ENCODE assay signal across 19 cellular contexts in the genomic region with DNA sequence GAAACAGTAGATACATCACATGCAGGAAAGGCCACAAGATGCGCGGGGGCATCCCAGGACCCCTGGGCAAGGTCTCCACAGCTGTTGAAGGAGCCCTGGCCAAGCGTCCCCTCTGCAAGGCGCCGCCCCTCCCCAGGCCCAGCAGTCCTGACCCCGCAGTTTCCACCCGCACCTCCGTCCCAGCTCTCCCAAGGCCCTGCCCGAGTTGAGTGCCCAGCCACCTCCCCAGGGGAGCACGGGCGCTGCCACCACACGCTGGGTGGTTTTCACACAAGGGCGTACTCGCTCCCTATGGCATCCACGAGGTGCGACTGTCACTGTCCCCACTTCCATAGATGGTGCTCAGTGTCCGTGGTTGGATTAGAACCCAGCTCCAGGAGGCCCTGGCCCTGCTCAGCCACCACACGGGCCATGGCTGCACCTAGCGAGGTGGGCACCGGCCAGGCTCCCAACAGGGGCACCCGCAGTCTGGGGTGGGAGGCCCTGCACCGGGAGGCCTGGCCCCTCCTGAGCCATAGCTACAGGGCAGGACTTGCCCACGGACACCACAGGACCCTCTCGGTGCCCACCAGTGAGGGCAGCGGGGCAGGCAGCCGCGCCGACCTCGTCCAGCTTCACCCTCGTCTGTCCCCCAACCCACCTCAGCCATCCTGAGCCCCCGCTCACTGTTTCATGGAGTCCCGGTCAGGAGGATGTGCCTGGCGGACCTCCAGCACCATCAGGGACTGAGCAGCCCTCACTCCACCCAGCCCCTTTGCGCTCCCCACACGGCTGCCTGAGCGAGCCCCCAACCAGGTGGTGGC. TPM values are rescaled to one million over a fixed set of nuclear protein-coding genes. Genes with fewer than 3 reads are reported as not detected.
A peak's percentile ranks its signal among the peaks of the same experiment; 100 is the strongest.
DNase-seq lines count a peak whose midpoint lies in the region; ATAC-seq and TF ChIP-seq lines count a peak whose summit lies in the region.
"Had no signal": no experiment of that assay in that cellular context is flagged by ENCODE, and none has a peak within 500 bp of the region (broad histone marks: within the 10 kb centered on the region; RNA-seq: fewer than 3 reads in every experiment).

No MANE protein-coding gene starts in this region.

- H3K4me1 ChIP-seq in heart left ventricle (no peaks in the 10 kb centered on the region), neuronal stem cell (ENCODE audit: control insufficient read depth in 2 of 2, insufficient read depth in 1 of 2, low read depth in 1 of 2, low read length in 2 of 2) (no peaks in the 10 kb centered on the region), foreskin keratinocyte (no peaks in the 10 kb centered on the region)

- no peak overlapping the region for H3K14ac ChIP-seq in neuronal stem cell (ENCODE audit: low read length)

- H3K4me3 ChIP-seq in heart left ventricle: no peak overlapping the region
- peak overlapping the region in 1 of 2 donors; percentile 12 for H3K4me3 ChIP-seq in neuronal stem cell (ENCODE audit: low read length in 2 of 2)
- H3K4me3 ChIP-seq: GM23248 had no signal

- no peaks in the 10 kb centered on the region for H3K9me3 ChIP-seq in heart left ventricle
- H3K9me3 ChIP-seq in neuronal stem cell (replicated peaks in 1 of 2; ENCODE audit: control insufficient read depth in 2 of 2, insufficient read depth in 1 of 2, low read depth in 1 of 2, low read length in 2 of 2): no peaks in the 10 kb centered on the region

- H4K91ac ChIP-seq in neuronal stem cell (ENCODE audit: low read depth, low read length, poor library complexity): no peak overlapping the region

- H3K27ac ChIP-seq in heart left ventricle (no peak overlapping the region), neuronal stem cell (replicated peaks; ENCODE audit: low read length) (no peak overlapping the region), foreskin keratinocyte (no peak overlapping the region)
- H3K27ac ChIP-seq: C4-2B, GM23248 had no signal

- H3K23ac ChIP-seq in neuronal stem cell (ENCODE audit: low read depth, low read length, poor library complexity): no peak overlapping the region

- DNase-seq in stimulated activated CD4-positive, alpha-beta T cell treated with anti-CD3 and anti-CD28 coated beads, Interleukin-1b, Interleukin-23, amount 100 ng/mL, for 48 hours: peak; percentile 0
- DNase-seq in stimulated activated CD4-positive, alpha-beta T cell treated with anti-CD3 and anti-CD28 coated beads, Interleukin-4, amount 100 ng/mL, for 24 hours: no peak
- DNase-seq in heart left ventricle (peak in 3 of 5 donors; percentile 10 to 51 (median 15)), neuronal stem cell (ENCODE audit: low spot score) (no peak), pons (ENCODE audit: low spot score) (no peak), foreskin keratinocyte (no peak)
- DNase-seq in stimulated activated CD8-positive, alpha-beta memory T cell treated with anti-CD3 and anti-CD28 coated beads, Interleukin-4, amount 100 ng/mL, for 48 hours: no peak
- DNase-seq: ACHN, DMS79, GM23248, KG1, MV-4-11, NCI-H187, NCI-H2107, NCI-H510A, NCI-H774, SIG-M5 had no signal

- ATAC-seq in heart left ventricle (no peak), foreskin keratinocyte (no peak)

- H4K8ac ChIP-seq in neuronal stem cell (ENCODE audit: low read depth, low read length): no peak overlapping the region

- no peak for TF ChIP-seq POLR2A in heart left ventricle (IDR thresholded peaks at IDR 0.05)

- H3K36me3 ChIP-seq in heart left ventricle: no peaks in the 10 kb centered on the region
- H3K36me3 ChIP-seq in neuronal stem cell (replicated peaks in 1 of 2; ENCODE audit: control insufficient read depth in 2 of 2, insufficient read depth in 2 of 2, low read length in 2 of 2): peaks cover 51 to 63% of the 10 kb centered on the region in 2 donors

- H2BK120ac ChIP-seq in neuronal stem cell (ENCODE audit: low read depth, low read length): no peak overlapping the region

- no peak overlapping the region for H3K9ac ChIP-seq in neuronal stem cell (ENCODE audit: low read depth, low read length, poor library complexity)
- H3K9ac ChIP-seq: GM23248 had no signal

- WGBS in heart left ventricle, 4 donors: 86 to 91% (median 90%) methylated on average over 24 to 36 of the region's 36 CpGs
- WGBS in neuronal stem cell (ENCODE audit: extremely low coverage in 2 of 2, insufficient read length in 2 of 2, insufficient replicate concordance in 1 of 2), 2 donors: no CpG with 5 or more reads among the region's 36 CpGs

- H3K4ac ChIP-seq in neuronal stem cell (ENCODE audit: low read length): no peak overlapping the region

- H3K79me1 ChIP-seq in neuronal stem cell (ENCODE audit: low read depth, low read length): peaks cover 18% of the 10 kb centered on the region

- no peak overlapping the region for H2BK12ac ChIP-seq in neuronal stem cell (ENCODE audit: low read length)

- intact Hi-C loops in heart left ventricle (cut with DNase I): no loop called here

- H2AFZ ChIP-seq in neuronal stem cell (ENCODE audit: low read length): no peak overlapping the region
- H2AFZ ChIP-seq: GM23248 had no signal

- peak overlapping the region; percentile 17 for H3K18ac ChIP-seq in neuronal stem cell (ENCODE audit: low read length)

- H3K27me3 ChIP-seq in heart left ventricle: peaks cover 0 to 18% (median 0%) of the 10 kb centered on the region in 9 donors
- no peaks in the 10 kb centered on the region for H3K27me3 ChIP-seq in neuronal stem cell (ENCODE audit: control insufficient read depth in 3 of 3, insufficient read depth in 3 of 3, low read depth in 1 of 3, low read length in 3 of 3)
- no peaks in the 10 kb centered on the region for H3K27me3 ChIP-seq in foreskin keratinocyte

- TF ChIP-seq CTCF in heart left ventricle (IDR thresholded peaks at IDR 0.05): no peak
- TF ChIP-seq CTCF in foreskin keratinocyte (conservative IDR thresholded peaks at IDR 0.05): no peak

- H2AK5ac ChIP-seq in neuronal stem cell (ENCODE audit: low read depth, low read length): no peak overlapping the region

- no peak overlapping the region for H2BK5ac ChIP-seq in neuronal stem cell (ENCODE audit: low read length)

- no peak overlapping the region for H3K4me2 ChIP-seq in neuronal stem cell (ENCODE audit: insufficient read depth, low read length, poor library complexity, severe bottlenecking)

- no peak overlapping the region for H2BK15ac ChIP-seq in neuronal stem cell (ENCODE audit: low read length)

RNA-seq across cellular contexts. Expression of gene KIF1A, which starts 36.0 kb away (rescaled TPM):
- total RNA-seq in heart left ventricle: 10 to 100 TPM in 1 of 9 donors, 1 to 10 TPM in 8; 1.1 to 25.8 (median 2.8) TPM
- under 1 TPM; 0.76 to 0.97 TPM for polyA plus RNA-seq in heart left ventricle
- polyA plus RNA-seq in neuronal stem cell (2013, experiment 1 of 2): 32.5 TPM
- polyA plus RNA-seq in neuronal stem cell (2013, experiment 2 of 2): 33.9 TPM
- total RNA-seq in foreskin keratinocyte: not detected in 2 replicates
- polyA plus RNA-seq in foreskin keratinocyte: not detected in 2 replicates
- total RNA-seq: OCI-LY7 had no signal

Comparison
In these comparisons a context has a peak if more than half of its experiments do, and no peak if none do; other contexts are left out.
1. DNase-seq: peak in stimulated activated CD4-positive, alpha-beta T cell treated with anti-CD3 and anti-CD28 coated beads, Interleukin-1b, Interleukin-23, amount 100 ng/mL, for 48 hours (single experiment) and heart left ventricle (3 of 5); none in stimulated activated CD4-positive, alpha-beta T cell treated with anti-CD3 and anti-CD28 coated beads, Interleukin-4, amount 100 ng/mL, for 24 hours (single experiment), neuronal stem cell (single experiment), stimulated activated CD8-positive, alpha-beta memory T cell treated with anti-CD3 and anti-CD28 coated beads, Interleukin-4, amount 100 ng/mL, for 48 hours (single experiment), pons (single experiment) and foreskin keratinocyte (0 of 2).